In genomic region chr10:72834183-72834825, GRCh38 we compare ENCODE assay signal across 8 cellular contexts. TPM values are rescaled to one million over a fixed set of nuclear protein-coding genes. Genes with fewer than 3 reads are reported as not detected.
DNase-seq lines count a peak whose midpoint lies in the region; ATAC-seq and TF ChIP-seq lines count a peak whose summit lies in the region.

No MANE protein-coding gene starts in this region.

- no peaks in the 10 kb centered on the region for H3K27me3 ChIP-seq in neural cell (ENCODE audit: insufficient read depth, low read depth, low read length)

- DNase-seq in AG08396 (ENCODE audit: low spot score) (peak; percentile 45), GM12865 (ENCODE audit: low read depth) (peak; percentile 76), NCI-H2107 (lab: John Stamatoyannopoulos, UW) (peak; percentile 0), fibroblast of peridontal ligament (ENCODE audit: extremely low read depth) (peak; percentile 91), UCSD-AML1 (lab: John Stamatoyannopoulos, UW; ENCODE audit: unreplicated experiment) (no peak)
- DNase-seq in activated CD4-positive, alpha-beta T cell treated with anti-CD3 and anti-CD28 coated beads for 4 hours: peak; percentile 12 to 33

- H3K9me3 ChIP-seq in neural cell (ENCODE audit: low read length): no peaks in the 10 kb centered on the region

- no peaks in the 10 kb centered on the region for H3K36me3 ChIP-seq in neural cell (ENCODE audit: insufficient read depth, low read length)

- H3K4me3 ChIP-seq in GM12865 (ENCODE audit: low read depth, low read length) (no peak overlapping the region), neural cell (ENCODE audit: low read length) (no peak overlapping the region)

- H2AFZ ChIP-seq in neural cell (ENCODE audit: low read depth, low read length): no peak overlapping the region

- no peak for ATAC-seq in GM18873 (IDR thresholded peaks at IDR 0.05; ENCODE audit: low FRiP score, unreplicated experiment)

- peak; percentile 89 for TF ChIP-seq RAD21 in neural cell (conservative IDR thresholded peaks at IDR 0.05)

- H3K9me2 ChIP-seq in neural cell (ENCODE audit: insufficient read depth, low read length): no peaks in the 10 kb centered on the region

- H3K79me2 ChIP-seq in neural cell (replicated peaks; ENCODE audit: insufficient read depth, low read length): no peaks in the 10 kb centered on the region

- TF ChIP-seq CTCF in GM12865 (IDR thresholded peaks at IDR 0.05; ENCODE audit: insufficient read depth, low read depth, low read length, missing control alignments) (peak; percentile 46), neural cell (IDR thresholded peaks at IDR 0.05; ENCODE audit: poor library complexity, severe bottlenecking) (peak; percentile 84)

- no peak overlapping the region for H3K9ac ChIP-seq in neural cell (ENCODE audit: low read length)

- no peak for TF ChIP-seq EP300 in neural cell (conservative IDR thresholded peaks at IDR 0.05; ENCODE audit: poor library complexity, severe bottlenecking)

- H3K4me2 ChIP-seq in neural cell (ENCODE audit: low read length): no peak overlapping the region

- no peak overlapping the region for H3K27ac ChIP-seq in neural cell (ENCODE audit: low read length)

- no peaks in the 10 kb centered on the region for H4K20me1 ChIP-seq in neural cell (ENCODE audit: insufficient read depth)

- H3F3A ChIP-seq in neural cell (ENCODE audit: insufficient read depth, low read length, poor library complexity, severe bottlenecking): no peaks in the 10 kb centered on the region

TF ChIP-seq in neural cell, 6 proteins besides CTCF, POLR2A, EP300 and RAD21:
- TF ChIP-seq POLR2AphosphoS5 (IDR thresholded peaks at IDR 0.05): no peak
- TF ChIP-seq SMC3 (conservative IDR thresholded peaks at IDR 0.05; ENCODE audit: poor library complexity): peak; percentile 90
- TF ChIP-seq TAF1 (IDR thresholded peaks at IDR 0.05; ENCODE audit: low read depth): no peak
- no peak for TF ChIP-seq REST (IDR thresholded peaks at IDR 0.05; ENCODE audit: borderline replicate concordance)
- TF ChIP-seq EZH2 (IDR thresholded peaks at IDR 0.05; ENCODE audit: borderline replicate concordance, insufficient read depth, low read length, poor library complexity, severe bottlenecking): no peak
- no peak for TF ChIP-seq MXI1 (conservative IDR thresholded peaks at IDR 0.05; ENCODE audit: poor library complexity, severe bottlenecking)

RNA-seq across cellular contexts. Expression of gene OIT3, which starts 59.2 kb away (rescaled TPM):
- not detected in 2 replicates for polyA plus RNA-seq in neural cell
- 0.49 TPM in 1 of 2 replicates, not detected in the other for polyA minus RNA-seq in neural cell
